ENCODE assay signal across 9 cellular contexts in genomic region chr2:68487773-68488355, GRCh38. TPM values are rescaled to one million over a fixed set of nuclear protein-coding genes. Genes with fewer than 3 reads are reported as not detected.
A peak's percentile ranks its signal among the peaks of the same experiment; 100 is the strongest.
DNase-seq lines count a peak whose midpoint lies in the region; TF ChIP-seq lines count a peak whose summit lies in the region.
"Had no signal": no experiment of that assay in that cellular context is flagged by ENCODE, and none has a peak within 500 bp of the region (broad histone marks: within the 10 kb centered on the region; RNA-seq: fewer than 3 reads in every experiment).

No MANE protein-coding gene starts in this region.

- in situ Hi-C loops in brain microvascular endothelial cell (cut with HindIII; ENCODE audit: low pct_ligation_motif_present, low sequenced_read_pairs): no loop called here

- H3K4me3 ChIP-seq in NB4 (ENCODE audit: low read depth, low read length) (no peak overlapping the region), brain microvascular endothelial cell (ENCODE audit: low read depth, low read length) (no peak overlapping the region)
- no peak overlapping the region for H3K4me3 ChIP-seq in CD8-positive, alpha-beta memory T cell (ENCODE audit: low read length)
- H3K4me3 ChIP-seq: BLaER1 treated with 17β-estradiol and CSF1 and Interleukin-3, amounts not matched to agents 10 nM and 100 nM had no signal

- no peaks in the 10 kb centered on the region for H3K9me3 ChIP-seq in CD8-positive, alpha-beta memory T cell (ENCODE audit: low read length)
- H3K9me3 ChIP-seq: BLaER1 treated with 17β-estradiol and CSF1 and Interleukin-3, amounts not matched to agents 10 nM and 100 nM had no signal

- H3K36me3 Mint-ChIP-seq in mesothelial cell of epicardium: no peaks in the 10 kb centered on the region
- no peaks in the 10 kb centered on the region for H3K36me3 Mint-ChIP-seq in CD8-positive, alpha-beta memory T cell
- H3K36me3 Mint-ChIP-seq in activated T-helper 1 cell treated with anti-CD3 and anti-CD28 coated beads, Interleukin-12 subunit alpha, Interleukin-12 subunit beta, Interleukin-2, Interleukin-4 antibody, amounts not matched to agents 30 ng/mL and 10 ng/mL and 1 ng/mL, durations not matched to agents 14 hours and 24 hours and 36 hours (ENCODE audit: low read depth): no peaks in the 10 kb centered on the region

- no peaks in the 10 kb centered on the region for H3K27me3 Mint-ChIP-seq in mesothelial cell of epicardium (ENCODE audit: low read depth)
- H3K27me3 Mint-ChIP-seq in CD8-positive, alpha-beta memory T cell: no peaks in the 10 kb centered on the region
- H3K27me3 Mint-ChIP-seq in activated T-helper 1 cell treated with anti-CD3 and anti-CD28 coated beads, Interleukin-12 subunit alpha, Interleukin-12 subunit beta, Interleukin-2, Interleukin-4 antibody, amounts not matched to agents 30 ng/mL and 10 ng/mL and 1 ng/mL, durations not matched to agents 14 hours and 24 hours and 36 hours (ENCODE audit: insufficient read depth): peaks cover 4% of the 10 kb centered on the region

- peaks cover 2% of the 10 kb centered on the region for H3K4me1 Mint-ChIP-seq in mesothelial cell of epicardium
- H3K4me1 Mint-ChIP-seq in CD8-positive, alpha-beta memory T cell: peaks cover 2 to 5% (median 4%) of the 10 kb centered on the region in 3 donors
- H3K4me1 Mint-ChIP-seq in activated T-helper 1 cell treated with anti-CD3 and anti-CD28 coated beads, Interleukin-12 subunit alpha, Interleukin-12 subunit beta, Interleukin-2, Interleukin-4 antibody, amounts not matched to agents 30 ng/mL and 10 ng/mL and 1 ng/mL, durations not matched to agents 14 hours and 24 hours and 36 hours (ENCODE audit: low read depth): peaks cover 6% of the 10 kb centered on the region

- peak; percentile 15 for DNase-seq in NCI-H146 treated with DMSO at 0.1 percent for 48 hours (lab: John Stamatoyannopoulos, UW; ENCODE audit: unreplicated experiment)
- no peak for DNase-seq in NCI-H146 (lab: John Stamatoyannopoulos, UW)
- DNase-seq in NB4 (ENCODE audit: low read depth): peak; percentile 49
- no peak for DNase-seq in brain microvascular endothelial cell
- no peak for DNase-seq in mesothelial cell of epicardium (ENCODE audit: low spot score in 2 of 2, unreplicated experiment in 2 of 2)
- DNase-seq in CD8-positive, alpha-beta memory T cell: no peak
- DNase-seq in activated T-helper 1 cell treated with anti-CD3 and anti-CD28 coated beads, Interleukin-12 subunit alpha, Interleukin-12 subunit beta, Interleukin-2, Interleukin-4 antibody, amounts not matched to agents 30 ng/mL and 10 ng/mL and 1 ng/mL, durations not matched to agents 14 hours and 24 hours and 36 hours (ENCODE audit: low spot score): no peak
- DNase-seq in GM19240 (ENCODE audit: insufficient read length, low spot score): no peak

- H3K9me3 Mint-ChIP-seq in mesothelial cell of epicardium: peaks cover under 1% of the 10 kb centered on the region
- H3K9me3 Mint-ChIP-seq in CD8-positive, alpha-beta memory T cell: no peaks in the 10 kb centered on the region
- H3K9me3 Mint-ChIP-seq in activated T-helper 1 cell treated with anti-CD3 and anti-CD28 coated beads, Interleukin-12 subunit alpha, Interleukin-12 subunit beta, Interleukin-2, Interleukin-4 antibody, amounts not matched to agents 30 ng/mL and 10 ng/mL and 1 ng/mL, durations not matched to agents 14 hours and 24 hours and 36 hours: no peaks in the 10 kb centered on the region

- H3K27ac ChIP-seq in brain microvascular endothelial cell: no peak overlapping the region
- H3K27ac ChIP-seq in CD8-positive, alpha-beta memory T cell (ENCODE audit: low read depth, low read length): no peak overlapping the region
- H3K27ac ChIP-seq: BLaER1 treated with 17β-estradiol and CSF1 and Interleukin-3, amounts not matched to agents 10 nM and 100 nM had no signal

- TF ChIP-seq POLR2A in NB4 (IDR thresholded peaks at IDR 0.05; ENCODE audit: extremely low read depth, insufficient read length): no peak

- no peaks in the 10 kb centered on the region for H3K4me1 ChIP-seq in CD8-positive, alpha-beta memory T cell (ENCODE audit: insufficient read depth, low read length)

- TF ChIP-seq CTCF in NB4 (IDR thresholded peaks at IDR 0.05; ENCODE audit: low read depth, low read length) (peak; percentile 4), brain microvascular endothelial cell (IDR thresholded peaks at IDR 0.05; ENCODE audit: low read depth, low read length, missing control alignments) (peak; percentile 27), mesothelial cell of epicardium (IDR thresholded peaks at IDR 0.05; ENCODE audit: unreplicated experiment) (peak; percentile 62)

- H3K27me3 ChIP-seq in brain microvascular endothelial cell (replicated peaks): no peaks in the 10 kb centered on the region
- H3K27me3 ChIP-seq in CD8-positive, alpha-beta memory T cell (ENCODE audit: insufficient read depth, low read length, poor library complexity, severe bottlenecking): no peaks in the 10 kb centered on the region
- H3K27me3 ChIP-seq: BLaER1 treated with 17β-estradiol and CSF1 and Interleukin-3, amounts not matched to agents 10 nM and 100 nM had no signal

- H3K36me3 ChIP-seq in brain microvascular endothelial cell (replicated peaks): no peaks in the 10 kb centered on the region
- H3K36me3 ChIP-seq in CD8-positive, alpha-beta memory T cell (ENCODE audit: insufficient read depth, low read length): no peaks in the 10 kb centered on the region
- H3K36me3 ChIP-seq: BLaER1 treated with 17β-estradiol and CSF1 and Interleukin-3, amounts not matched to agents 10 nM and 100 nM had no signal

- intact Hi-C loops in activated T-helper 1 cell treated with anti-CD3 and anti-CD28 coated beads, Interleukin-12 subunit alpha, Interleukin-12 subunit beta, Interleukin-2, Interleukin-4 antibody, amounts not matched to agents 30 ng/mL and 10 ng/mL and 1 ng/mL, durations not matched to agents 14 hours and 24 hours and 36 hours (cut with micrococcal nuclease): loop anchor here (1.0 to 2.0 kb wide), 3 partner anchors 15 to 437 kb away; no protein-coding TSS in a partner anchor

- POLR2A ChIA-PET in CD8-positive, alpha-beta memory T cell (lab: Charles Lee): interaction anchor here (0.7 to 0.8 kb wide), 2 partner anchors 19 to 23 kb away, joined by 3 read pairs; no protein-coding TSS in a partner anchor

- no peak overlapping the region for H3K4me3 Mint-ChIP-seq in mesothelial cell of epicardium
- no peak overlapping the region for H3K4me3 Mint-ChIP-seq in CD8-positive, alpha-beta memory T cell
- no peak overlapping the region for H3K4me3 Mint-ChIP-seq in activated T-helper 1 cell treated with anti-CD3 and anti-CD28 coated beads, Interleukin-12 subunit alpha, Interleukin-12 subunit beta, Interleukin-2, Interleukin-4 antibody, amounts not matched to agents 30 ng/mL and 10 ng/mL and 1 ng/mL, durations not matched to agents 14 hours and 24 hours and 36 hours

- CTCF ChIA-PET in CD8-positive, alpha-beta memory T cell (lab: Charles Lee): interaction anchor here (0.5 to 3.7 kb wide), 23 partner anchors 11 to 440 kb away, joined by 3 to 25 read pairs (median 4); partner anchors contain the start of genes APLF, ARHGAP25 and FBXO48

- no peak overlapping the region for H3K27ac Mint-ChIP-seq in mesothelial cell of epicardium
- no peak overlapping the region for H3K27ac Mint-ChIP-seq in CD8-positive, alpha-beta memory T cell
- H3K27ac Mint-ChIP-seq in activated T-helper 1 cell treated with anti-CD3 and anti-CD28 coated beads, Interleukin-12 subunit alpha, Interleukin-12 subunit beta, Interleukin-2, Interleukin-4 antibody, amounts not matched to agents 30 ng/mL and 10 ng/mL and 1 ng/mL, durations not matched to agents 14 hours and 24 hours and 36 hours: no peak overlapping the region

RNA-seq across cellular contexts. Expression of gene APLF, which starts 20.5 kb away (rescaled TPM):
- total RNA-seq in mesothelial cell of epicardium: 6.5 to 6.7 TPM (median 6.7 TPM) in 3 replicates
- total RNA-seq in CD8-positive, alpha-beta memory T cell: 1 to 10 TPM; 3.6 to 4.0 TPM
- 1.9 TPM for polyA plus RNA-seq in CD8-positive, alpha-beta memory T cell
- 2.3 and 3.0 TPM in 2 replicates for total RNA-seq in activated T-helper 1 cell treated with anti-CD3 and anti-CD28 coated beads, Interleukin-12 subunit alpha, Interleukin-12 subunit beta, Interleukin-2, Interleukin-4 antibody, amounts not matched to agents 30 ng/mL and 10 ng/mL and 1 ng/mL, durations not matched to agents 14 hours and 24 hours and 36 hours

RNA-seq across cellular contexts. Expression of gene FBXO48, which starts 20.8 kb away (rescaled TPM):
- total RNA-seq in mesothelial cell of epicardium: 0.72 to 0.77 TPM (median 0.75 TPM) in 3 replicates
- total RNA-seq in CD8-positive, alpha-beta memory T cell: 1 to 10 TPM; 1.5 to 1.6 TPM
- polyA plus RNA-seq in CD8-positive, alpha-beta memory T cell: 0.79 TPM
- total RNA-seq in activated T-helper 1 cell treated with anti-CD3 and anti-CD28 coated beads, Interleukin-12 subunit alpha, Interleukin-12 subunit beta, Interleukin-2, Interleukin-4 antibody, amounts not matched to agents 30 ng/mL and 10 ng/mL and 1 ng/mL, durations not matched to agents 14 hours and 24 hours and 36 hours: 1.3 and 1.4 TPM in 2 replicates

Comparison
In these comparisons a context has a peak if more than half of its experiments do, and no peak if none do; other contexts are left out.
1. DNase-seq: peak in NCI-H146 treated with DMSO at 0.1 percent for 48 hours (single experiment) and NB4 (single experiment); none in NCI-H146 (single experiment), brain microvascular endothelial cell (single experiment), mesothelial cell of epicardium (0 of 2), CD8-positive, alpha-beta memory T cell (0 of 5), activated T-helper 1 cell treated with anti-CD3 and anti-CD28 coated beads, Interleukin-12 subunit alpha, Interleukin-12 subunit beta, Interleukin-2, Interleukin-4 antibody, amounts not matched to agents 30 ng/mL and 10 ng/mL and 1 ng/mL, durations not matched to agents 14 hours and 24 hours and 36 hours (single experiment) and GM19240 (single experiment).
2. CTCF ChIP-seq: peak in every context shown above with its lines; median percentile 62 in mesothelial cell of epicardium; 27 in brain microvascular endothelial cell; 4 in NB4.